8 cellular contexts compared by ENCODE assay signal in the genomic region with DNA sequence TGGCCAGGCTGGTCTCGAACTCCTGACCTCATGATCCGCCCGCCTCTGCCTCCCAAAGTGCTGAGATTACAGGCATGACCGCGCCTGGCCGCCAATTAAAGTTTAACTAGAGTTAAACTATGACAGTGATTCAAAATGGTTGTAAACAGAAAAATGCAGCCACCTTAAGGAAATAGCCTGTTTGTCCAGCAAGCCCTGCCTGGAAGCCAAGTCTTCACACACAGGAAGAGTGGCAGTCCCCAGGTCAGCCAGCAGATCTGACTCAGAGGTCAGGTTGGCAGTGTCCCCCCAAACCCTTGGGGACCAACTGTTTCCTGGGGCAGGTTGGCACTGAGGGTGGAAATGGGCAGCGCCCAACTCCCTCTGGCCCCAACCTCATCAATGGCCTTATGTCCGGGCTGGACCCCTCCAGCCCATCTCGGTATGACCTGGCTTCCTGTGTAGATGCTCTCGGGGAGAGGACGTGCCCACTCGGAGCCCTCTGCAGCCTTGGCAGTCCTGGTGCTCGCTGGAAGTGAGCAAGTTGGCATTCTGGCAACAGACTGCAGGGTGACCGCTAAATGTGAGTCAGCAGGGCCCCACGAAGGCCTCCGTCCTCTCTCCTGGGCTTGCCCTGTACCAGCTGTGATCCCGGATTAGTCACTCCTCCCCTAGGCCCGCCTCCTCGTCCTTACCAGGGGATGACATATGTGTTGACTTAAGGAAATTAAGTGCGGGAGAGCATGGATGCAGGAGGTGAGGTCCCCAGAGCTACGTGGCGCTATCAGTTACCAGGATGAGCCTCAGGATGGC. TPM values are rescaled to one million over a fixed set of nuclear protein-coding genes. Genes with fewer than 3 reads are reported as not detected.
DNase-seq lines count a peak whose midpoint lies in the region; ATAC-seq, FAIRE-seq and TF ChIP-seq lines count a peak whose summit lies in the region.

No MANE protein-coding gene starts in this region.

- ATAC-seq in GM18867 (IDR thresholded peaks at IDR 0.05; ENCODE audit: unreplicated experiment) (peak; percentile 54), HG03139 (IDR thresholded peaks at IDR 0.05; ENCODE audit: unreplicated experiment) (peak; percentile 45)

- no peaks in the 10 kb centered on the region for H3K27me3 ChIP-seq in kidney epithelial cell (ENCODE audit: control insufficient read depth, insufficient read depth, low read length)

- peak overlapping the region; percentile 50 for H3K4me3 ChIP-seq in kidney epithelial cell (ENCODE audit: low read depth, low read length)

- H3K27ac ChIP-seq in cingulate gyrus (ENCODE audit: low read depth, low read length), result peak overlapping the region; percentile 99

- peak; percentile 11 for FAIRE-seq in A204.1 (lab: Jason Lieb, UNC)

- peak; percentile 89 for DNase-seq in NCI-H345 (lab: John Stamatoyannopoulos, UW)
- DNase-seq in activated CD4-positive, CD25-positive, alpha-beta regulatory T cell (lab: John Stamatoyannopoulos, UW), result peak in 3 of 4 experiments; percentile 15 to 34 (median 23)
- DNase-seq in kidney epithelial cell (ENCODE audit: low read depth), result peak; percentile 99
- peak; percentile 49 to 68 (median 65) for DNase-seq in stimulated activated CD4-positive, alpha-beta T cell treated with anti-CD3 and anti-CD28 coated beads, Interleukin-12 subunit alpha, Interleukin-12 subunit beta, amount 100 ng/mL, for 48 hours (ENCODE audit: low read depth in 2 of 3, low spot score in 1 of 3)

- peaks cover 1% of the 10 kb centered on the region for H3K36me3 ChIP-seq in kidney epithelial cell (ENCODE audit: control insufficient read depth, insufficient read depth, low read length)

- no peak for TF ChIP-seq CTCF in kidney epithelial cell (IDR thresholded peaks at IDR 0.05; ENCODE audit: insufficient read depth, low read length, poor library complexity, severe bottlenecking)

RNA-seq across cellular contexts. Expression of a gene that starts 9.7 kb away (rescaled TPM):
- total RNA-seq in kidney epithelial cell, result 1,065 and 1,294 TPM in 2 replicates

RNA-seq across cellular contexts. Expression of a gene that starts 13.8 kb away (rescaled TPM):
- 36.1 and 43.9 TPM in 2 replicates for total RNA-seq in kidney epithelial cell

RNA-seq across cellular contexts. Expression of a gene that starts 20.1 kb away (rescaled TPM):
- total RNA-seq in kidney epithelial cell, result 67.3 and 78.2 TPM in 2 replicates

RNA-seq across cellular contexts. Expression of a gene that starts 20.5 kb away (rescaled TPM):
- not detected in 2 replicates for total RNA-seq in kidney epithelial cell

RNA-seq across cellular contexts. Expression of a gene that starts 28.1 kb away (rescaled TPM):
- total RNA-seq in kidney epithelial cell, result 46.3 and 61.5 TPM in 2 replicates

Comparison
In these comparisons a context has a peak if more than half of its experiments do, and no peak if none do; other contexts are left out.
1. Peak in every context shown above with its lines: DNase-seq, ATAC-seq, H3K4me3 ChIP-seq and H3K27ac ChIP-seq.
2. DNase-seq: peak in every context shown above with its lines; median percentile 99 in kidney epithelial cell; 89 in NCI-H345; 65 in stimulated activated CD4-positive, alpha-beta T cell treated with anti-CD3 and anti-CD28 coated beads, Interleukin-12 subunit alpha, Interleukin-12 subunit beta, amount 100 ng/mL, for 48 hours; 23 in activated CD4-positive, CD25-positive, alpha-beta regulatory T cell.